ENCODE assay signal across 16 cellular contexts in the genomic region with DNA sequence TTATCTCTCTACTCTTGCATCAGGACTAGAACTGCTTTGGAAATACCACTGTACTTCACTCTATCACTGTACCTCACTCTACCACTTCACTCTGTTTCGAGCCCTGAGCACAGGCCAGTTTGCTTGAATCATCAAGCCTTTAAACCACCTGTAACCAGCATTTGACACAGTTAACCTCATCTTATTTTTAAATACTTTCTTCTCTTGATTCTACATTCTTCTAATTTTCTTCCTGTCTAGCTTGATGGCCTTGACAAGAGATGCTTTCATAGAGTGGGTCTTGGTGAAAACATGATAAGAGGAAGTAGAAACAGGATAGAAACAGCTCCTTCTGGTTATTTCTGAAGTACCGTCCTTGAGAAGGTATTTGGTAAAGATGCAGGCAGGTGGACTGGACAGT.
A peak's percentile ranks its signal among the peaks of the same experiment; 100 is the strongest.
DNase-seq lines count a peak whose midpoint lies in the region; ATAC-seq and TF ChIP-seq lines count a peak whose summit lies in the region.
"Had no signal": no experiment of that assay in that cellular context is flagged by ENCODE, and none has a peak within 500 bp of the region (broad histone marks: within the 10 kb centered on the region; RNA-seq: fewer than 3 reads in every experiment).

No MANE protein-coding gene starts in this region.

- H3K79me2 ChIP-seq in hepatocyte: peaks cover 18% of the 10 kb centered on the region

- no peaks in the 10 kb centered on the region for H4K20me1 ChIP-seq in hepatocyte (ENCODE audit: insufficient read depth, poor library complexity, severe bottlenecking)

- H3K4me3 ChIP-seq in GM06990 (replicated peaks; ENCODE audit: low read depth, low read length) (no peak overlapping the region), hepatocyte (no peak overlapping the region)
- H3K4me3 ChIP-seq: GM23248, SJSA1 had no signal

- ATAC-seq in GM19324 (IDR thresholded peaks at IDR 0.05; ENCODE audit: low FRiP score, unreplicated experiment): peak; percentile 71
- ATAC-seq in HG03025 (IDR thresholded peaks at IDR 0.05; ENCODE audit: low FRiP score, unreplicated experiment): peak; percentile 70
- no peak for ATAC-seq in left cardiac atrium
- ATAC-seq in GM21619 (IDR thresholded peaks at IDR 0.05; ENCODE audit: unreplicated experiment): no peak
- ATAC-seq: HepG2 had no signal

- intact Hi-C loops in left cardiac atrium (cut with DNase I): no loop called here

- H3K27me3 ChIP-seq in GM06990 (replicated peaks; ENCODE audit: control insufficient read depth, insufficient read depth, low read length) (no peaks in the 10 kb centered on the region), hepatocyte (no peaks in the 10 kb centered on the region)
- H3K27me3 ChIP-seq: SJSA1 had no signal

- no peak overlapping the region for H2AFZ ChIP-seq in hepatocyte
- H2AFZ ChIP-seq: GM23248 had no signal

- H3K36me3 ChIP-seq in GM06990 (ENCODE audit: control insufficient read depth, insufficient read depth, low read length): no peaks in the 10 kb centered on the region
- H3K36me3 ChIP-seq in hepatocyte (replicated peaks; ENCODE audit: insufficient read depth, low read depth): no peaks in the 10 kb centered on the region
- H3K36me3 ChIP-seq: SJSA1 had no signal

- H3K9me2 ChIP-seq in hepatocyte (replicated peaks; ENCODE audit: insufficient read depth): no peaks in the 10 kb centered on the region

- peak; percentile 9 for DNase-seq in GM06990 (ENCODE audit: extremely low read depth, insufficient read length)
- no peak for DNase-seq in hepatocyte (ENCODE audit: low spot score)
- no peak for DNase-seq in NCI-H774 (lab: John Stamatoyannopoulos, UW)
- no peak for DNase-seq in NCI-H1436 (lab: John Stamatoyannopoulos, UW)
- no peak for DNase-seq in left cardiac atrium
- DNase-seq: CD4-positive, alpha-beta memory T cell; GM23248; NCI-H1105 treated with DMSO at 0.1 percent for 48 hours; NCI-H2081; NCI-H510A; SW 1271 had no signal

- H3K4me2 ChIP-seq in hepatocyte: no peak overlapping the region

- peak overlapping the region; percentile 85 for H3K27ac ChIP-seq in hepatocyte
- H3K27ac ChIP-seq: GM23248, SJSA1 had no signal

- 46% methylated on average over 2 of the region's 2 CpGs for WGBS in hepatocyte (ENCODE audit: low lambda C conversion rate, missing lambda C conversion rate)

- H3K9me3 ChIP-seq in hepatocyte (ENCODE audit: low read depth): no peaks in the 10 kb centered on the region
- H3K9me3 ChIP-seq: SJSA1 had no signal

- H3K4me1 ChIP-seq in hepatocyte (ENCODE audit: insufficient read depth): no peaks in the 10 kb centered on the region

- TF ChIP-seq CTCF in GM06990 (IDR thresholded peaks at IDR 0.05; ENCODE audit: insufficient read depth, low read length, poor library complexity, severe bottlenecking) (no peak), hepatocyte (IDR thresholded peaks at IDR 0.05; ENCODE audit: poor library complexity) (no peak)

Comparison
In these comparisons a context has a peak if more than half of its experiments do, and no peak if none do; other contexts are left out.
1. ATAC-seq: peak in GM19324 (single experiment) and HG03025 (single experiment); none in left cardiac atrium (0 of 2) and GM21619 (single experiment).